8 cellular contexts compared by ENCODE assay signal in genomic region chr6:36546958-36547645, GRCh38. TPM values are rescaled to one million over a fixed set of nuclear protein-coding genes. Genes with fewer than 3 reads are reported as not detected.
DNase-seq lines count a peak whose midpoint lies in the region; ATAC-seq and TF ChIP-seq lines count a peak whose summit lies in the region.

STK38 (minus strand) TSS chr6:36547479; CDS start chr6:36540202, 7,277 bp downstream.

- H3K4me1 ChIP-seq in upper lobe of left lung = peaks cover 23 to 46% (median 31%) of the 10 kb centered on the region in 4 donors

- peak in 3 of 4 donors; percentile 76 to 99 (median 99) for TF ChIP-seq POLR2A in upper lobe of left lung (IDR thresholded peaks at IDR 0.05)

- H3K9me3 ChIP-seq in upper lobe of left lung = no peaks in the 10 kb centered on the region

- intact Hi-C loops in T-helper 1 cell treated with Interleukin-12 subunit alpha and Interleukin-12 subunit beta and Interleukin-4 antibody, amounts not matched to agents 30 ng/mL and 1 ng/mL, for 36 hours (cut with micrococcal nuclease) = loop anchor here (1.0 to 10.0 kb wide), 10 partner anchors 32 to 518 kb away; partner anchors contain the start of genes KCTD20, MTCH1, PPIL1 and PXT1
- intact Hi-C loops in left cardiac atrium (cut with DNase I) (loop anchor here in 1 of 2 donors (2.0 kb wide), 2 partner anchors 48 to 124 kb away; partner anchors contain the start of gene SRSF3), posterior vena cava (cut with DNase I) (loop anchor here in 1 of 2 donors (5.0 kb wide), 1 partner anchor 50 kb away; no protein-coding TSS in a partner anchor)

- H3K27ac ChIP-seq in upper lobe of left lung = peak within 1 kb of the TSS; percentile 90 to 99 (median 97)

- 1% methylated on average over 32 to 49 of the region's 51 CpGs for WGBS in upper lobe of left lung, 2 donors

- DNase-seq in NCI-H1694 (lab: John Stamatoyannopoulos, UW) = peak; percentile 46
- peak; percentile 77 for DNase-seq in amniotic epithelial cell (ENCODE audit: low read depth)
- DNase-seq in left cardiac atrium = peak; percentile 93
- DNase-seq in posterior vena cava (ENCODE audit: low spot score) = peak; percentile 98
- peak; percentile 93 to 99 for DNase-seq in upper lobe of left lung

- TF ChIP-seq CTCF in GM12875 (IDR thresholded peaks at IDR 0.05; ENCODE audit: borderline replicate concordance, insufficient read depth, low read depth, low read length) = no peak
- TF ChIP-seq CTCF in upper lobe of left lung (IDR thresholded peaks at IDR 0.05) = peak in 2 of 6 experiments; percentile 13 to 21

- no peaks in the 10 kb centered on the region for H3K27me3 ChIP-seq in upper lobe of left lung

- peak in 1 of 4 donors; percentile 64 for TF ChIP-seq EP300 in upper lobe of left lung (IDR thresholded peaks at IDR 0.05)

- H3K4me3 ChIP-seq in GM12875 (ENCODE audit: low read depth, low read length) (peak within 1 kb of the TSS; percentile 68), upper lobe of left lung (peak within 1 kb of the TSS; percentile 70 to 91 (median 77))

- ATAC-seq in HG02884 (IDR thresholded peaks at IDR 0.05; ENCODE audit: unreplicated experiment) (peak; percentile 68), left cardiac atrium (peak; percentile 97 to 98), upper lobe of left lung (ENCODE audit: low FRiP score in 2 of 2) (peak; percentile 95 to 97)

- no peaks in the 10 kb centered on the region for H3K36me3 ChIP-seq in upper lobe of left lung

RNA-seq across cellular contexts. Expression of gene STK38, which starts in this region (rescaled TPM):
- 78.5 and 79.2 TPM in 2 replicates for total RNA-seq in T-helper 1 cell treated with Interleukin-12 subunit alpha and Interleukin-12 subunit beta and Interleukin-4 antibody, amounts not matched to agents 30 ng/mL and 1 ng/mL, for 36 hours
- total RNA-seq in left cardiac atrium (10 to 100 TPM; 20.8 to 27.4 TPM), posterior vena cava (10 to 100 TPM; 32.1 to 32.7 TPM), upper lobe of left lung (10 to 100 TPM; 15.1 to 47.1 (median 30.4) TPM)

Comparison
In these comparisons a context has a peak if more than half of its experiments do, and no peak if none do; other contexts are left out.
1. Peak in every context shown above with its lines: DNase-seq, ATAC-seq, H3K4me3 ChIP-seq and H3K27ac ChIP-seq.
2. DNase-seq: peak in every context shown above with its lines; median percentile 98 in posterior vena cava; 96 in upper lobe of left lung; 93 in left cardiac atrium; 77 in amniotic epithelial cell; 46 in NCI-H1694.